Comparison of ENCODE assay signal across 11 cellular contexts in the genomic region with DNA sequence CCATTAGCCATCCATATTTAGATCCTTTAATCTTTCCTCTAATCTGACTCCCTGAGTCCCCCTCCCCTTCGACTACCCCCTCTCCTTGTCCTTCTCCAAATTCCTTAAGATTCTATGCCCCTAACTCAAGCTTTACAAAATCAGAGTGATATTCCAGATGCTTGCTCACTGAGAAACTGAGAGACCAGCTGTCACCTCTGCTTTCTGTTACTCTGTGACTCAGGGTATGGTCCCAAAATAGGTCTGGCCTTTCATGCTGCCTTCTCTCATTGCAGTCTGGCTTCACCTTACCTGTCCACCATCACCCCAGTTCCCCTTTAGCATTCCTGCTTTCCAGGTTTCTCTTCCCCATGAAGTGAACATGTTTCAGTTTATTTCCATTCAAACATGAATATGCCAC.
DNase-seq lines count a peak whose midpoint lies in the region; ATAC-seq, FAIRE-seq and TF ChIP-seq lines count a peak whose summit lies in the region.
"Had no signal": no experiment of that assay in that cellular context is flagged by ENCODE, and none has a peak within 500 bp of the region (broad histone marks: within the 10 kb centered on the region; RNA-seq: fewer than 3 reads in every experiment).

No MANE protein-coding gene starts in this region.

- H3K4me1 ChIP-seq in K562 (replicated peaks in 1 of 2; ENCODE audit: control insufficient read depth in 2 of 2, insufficient read depth in 2 of 2, low read length in 2 of 2) (peaks cover 0 to 5% of the 10 kb centered on the region in 2 experiments; a peak in 3 of 5 replicates), sigmoid colon (peaks cover 0 to 7% (median 0%) of the 10 kb centered on the region in 4 donors)

- H3K9me1 ChIP-seq in K562 (ENCODE audit: control insufficient read depth, insufficient read depth, low read length): no peaks in the 10 kb centered on the region

- no peaks in the 10 kb centered on the region for H3K27me3 ChIP-seq in GM06990 (replicated peaks; ENCODE audit: control insufficient read depth, insufficient read depth, low read length)
- H3K27me3 ChIP-seq in K562 (ENCODE audit: control insufficient read depth in 2 of 2, insufficient read depth in 2 of 2, low read length in 2 of 2): no peaks in the 10 kb centered on the region; a peak in 2 of 5 replicates
- H3K27me3 ChIP-seq in sigmoid colon: no peaks in the 10 kb centered on the region
- H3K27me3 ChIP-seq: tibial nerve had no signal

- TF ChIP-seq POLR2A in K562 (conservative IDR thresholded peaks at IDR 0.05): no peak
- no peak for TF ChIP-seq POLR2A in sigmoid colon (IDR thresholded peaks at IDR 0.05)

- 0% methylated on average over 1 of the region's 1 CpG for WGBS in K562 (ENCODE audit: insufficient coverage, low coverage, missing lambda C conversion rate)
- WGBS in sigmoid colon, 2 donors: 96% methylated on average over 1 of the region's 1 CpG

- H3K79me2 ChIP-seq in K562 (ENCODE audit: control insufficient read depth, insufficient read depth, low read length): no peaks in the 10 kb centered on the region

- H3K9ac ChIP-seq in K562 (ENCODE audit: insufficient read depth in 1 of 2, low read depth in 2 of 2, low read length in 2 of 2): no peak overlapping the region

- H3K4me3 ChIP-seq in GM06990 (replicated peaks; ENCODE audit: low read depth, low read length) (no peak overlapping the region), K562 (no peak overlapping the region), sigmoid colon (no peak overlapping the region)
- H3K4me3 ChIP-seq: tibial nerve had no signal

- H3K9me3 ChIP-seq in K562 (replicated peaks; ENCODE audit: control insufficient read depth, insufficient read depth, low read depth, low read length) (no peaks in the 10 kb centered on the region), sigmoid colon (no peaks in the 10 kb centered on the region)
- H3K9me3 ChIP-seq: tibial nerve had no signal

- BruUV-seq in K562 (replicated peaks; lab: Mats Ljungman, UMichigan): no TSS peak

- POLR2A ChIA-PET in K562 (lab: Yijun Ruan, JAX): interaction anchor here (1.1 kb wide), 1 partner anchor 9 kb away, joined by 5 read pairs; no protein-coding TSS in a partner anchor

- intact Hi-C loops in K562 (cut with micrococcal nuclease): no loop called here
- intact Hi-C loops in sigmoid colon (cut with DNase I): no loop called here

- no peak for TF ChIP-seq EP300 in K562 (IDR thresholded peaks at IDR 0.05; ENCODE audit: low read length)
- TF ChIP-seq EP300 in sigmoid colon (IDR thresholded peaks at IDR 0.05): no peak

- CTCF ChIA-PET in K562 (lab: Yijun Ruan, JAX; ENCODE audit: low intra/inter-chr PET ratio): no interaction called here

- H4K20me1 ChIP-seq in K562 (replicated peaks; ENCODE audit: control insufficient read depth, insufficient read depth, low read length): no peaks in the 10 kb centered on the region

- no peak for TF ChIP-seq RAD21 in K562 (CRISPR knock-in tag; conservative IDR thresholded peaks at IDR 0.05 in 1 of 2, IDR thresholded peaks at IDR 0.05 in 1 of 2)

- DNase-seq in GM06990 (ENCODE audit: extremely low read depth, insufficient read length): peak; percentile 32
- no peak for DNase-seq in K562 (ENCODE audit: extremely low read depth in 1 of 4, low spot score in 3 of 4)
- DNase-seq in SIG-M5 (lab: John Stamatoyannopoulos, UW): no peak
- DNase-seq in sigmoid colon: no peak
- DNase-seq in NCI-H2196 treated with DMSO at 0.1 percent for 48 hours (lab: John Stamatoyannopoulos, UW; ENCODE audit: unreplicated experiment): no peak
- DNase-seq in NCI-H1930 (lab: John Stamatoyannopoulos, UW): no peak
- DNase-seq: NCI-H2107, SHP77 treated with DMSO at 0.1 percent for 48 hours had no signal

- ATAC-seq in GM19455 (IDR thresholded peaks at IDR 0.05; ENCODE audit: unreplicated experiment) (peak; percentile 44), HG03095 (IDR thresholded peaks at IDR 0.05; ENCODE audit: unreplicated experiment) (peak; percentile 58), K562 (no peak)

- FAIRE-seq in K562 (lab: Jason Lieb, UNC): peak; percentile 51

- TF ChIP-seq CTCF in GM06990 (IDR thresholded peaks at IDR 0.05; ENCODE audit: insufficient read depth, low read length, poor library complexity, severe bottlenecking) (no peak), K562 (IDR thresholded peaks at IDR 0.05 in 2 of 3, conservative IDR thresholded peaks at IDR 0.05 in 1 of 3; ENCODE audit: insufficient read depth in 2 of 3, low read depth in 1 of 3, low read length in 3 of 3) (no peak), sigmoid colon (IDR thresholded peaks at IDR 0.05) (no peak)

- in situ Hi-C loops in K562 (cut with MboI): no loop called here

- H2AFZ ChIP-seq in K562 (ENCODE audit: low read depth, low read length): no peak overlapping the region

- H3K4me2 ChIP-seq in K562 (ENCODE audit: insufficient read depth, low read length): no peak overlapping the region

- H3K27ac ChIP-seq in K562 (ENCODE audit: extremely low read depth, low read depth, low read length) (no peak overlapping the region), sigmoid colon (no peak overlapping the region)
- H3K27ac ChIP-seq: tibial nerve had no signal

- H3K36me3 ChIP-seq in GM06990 (ENCODE audit: control insufficient read depth, insufficient read depth, low read length): no peaks in the 10 kb centered on the region
- no peaks in the 10 kb centered on the region for H3K36me3 ChIP-seq in K562 (ENCODE audit: control insufficient read depth, insufficient read depth, low read length)
- H3K36me3 ChIP-seq in sigmoid colon: no peaks in the 10 kb centered on the region
- H3K36me3 ChIP-seq: tibial nerve had no signal

TF ChIP-seq in K562, 482 proteins besides CTCF, POLR2A, EP300 and RAD21:
- TF ChIP-seq TRIM28 (IDR thresholded peaks at IDR 0.05) (no peak), ADNP (tag; IDR thresholded peaks at IDR 0.05) (no peak), SIN3B (IDR thresholded peaks at IDR 0.05; ENCODE audit: low read depth) (no peak), KAT2B (IDR thresholded peaks at IDR 0.05; ENCODE audit: low read depth, low read length) (no peak), OTX1 (CRISPR knock-in tag; IDR thresholded peaks at IDR 0.05) (no peak), POLR3G (IDR thresholded peaks at IDR 0.05; ENCODE audit: extremely low read depth, insufficient read length, insufficient replicate concordance) (no peak)
- TF ChIP-seq, protein P1, sequence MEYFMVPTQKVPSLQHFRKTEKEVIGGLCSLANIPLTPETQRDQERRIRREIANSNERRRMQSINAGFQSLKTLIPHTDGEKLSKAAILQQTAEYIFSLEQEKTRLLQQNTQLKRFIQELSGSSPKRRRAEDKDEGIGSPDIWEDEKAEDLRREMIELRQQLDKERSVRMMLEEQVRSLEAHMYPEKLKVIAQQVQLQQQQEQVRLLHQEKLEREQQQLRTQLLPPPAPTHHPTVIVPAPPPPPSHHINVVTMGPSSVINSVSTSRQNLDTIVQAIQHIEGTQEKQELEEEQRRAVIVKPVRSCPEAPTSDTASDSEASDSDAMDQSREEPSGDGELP (CRISPR knock-in tag; IDR thresholded peaks at IDR 0.05; ENCODE audit: borderline replicate concordance): no peak
- TF ChIP-seq, protein P2, sequence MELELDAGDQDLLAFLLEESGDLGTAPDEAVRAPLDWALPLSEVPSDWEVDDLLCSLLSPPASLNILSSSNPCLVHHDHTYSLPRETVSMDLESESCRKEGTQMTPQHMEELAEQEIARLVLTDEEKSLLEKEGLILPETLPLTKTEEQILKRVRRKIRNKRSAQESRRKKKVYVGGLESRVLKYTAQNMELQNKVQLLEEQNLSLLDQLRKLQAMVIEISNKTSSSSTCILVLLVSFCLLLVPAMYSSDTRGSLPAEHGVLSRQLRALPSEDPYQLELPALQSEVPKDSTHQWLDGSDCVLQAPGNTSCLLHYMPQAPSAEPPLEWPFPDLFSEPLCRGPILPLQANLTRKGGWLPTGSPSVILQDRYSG (tag; conservative IDR thresholded peaks at IDR 0.05; ENCODE audit: low read depth): no peak
